ENCODE assay signal across 7 cellular contexts in genomic region chr15:59492389-59493377, GRCh38. TPM values are rescaled to one million over a fixed set of nuclear protein-coding genes. Genes with fewer than 3 reads are reported as not detected.
DNase-seq lines count a peak whose midpoint lies in the region; ATAC-seq, FAIRE-seq and TF ChIP-seq lines count a peak whose summit lies in the region.

No MANE protein-coding gene starts in this region.

- peak; percentile 44 for DNase-seq in GM13977 (ENCODE audit: low spot score)
- DNase-seq in NCI-H1105 (lab: John Stamatoyannopoulos, UW) = peak; percentile 77
- DNase-seq in T-helper 2 cell treated with Interferon-gamma antibody and Interleukin-4, amounts not matched to agents 5 μg/mL and 100 μg/mL, for 36 hours (ENCODE audit: low spot score) = peak; percentile 28
- peak; percentile 31 for DNase-seq in astrocyte (ENCODE audit: low read depth)
- peak; percentile 62 to 65 for DNase-seq in hippocampal formation (lab: John Stamatoyannopoulos, UW)
- peak; percentile 18 to 54 for DNase-seq in gastrocnemius medialis

- H3K27ac Mint-ChIP-seq in T-helper 2 cell treated with Interferon-gamma antibody and Interleukin-4, amounts not matched to agents 5 μg/mL and 100 μg/mL, for 36 hours = no peak overlapping the region
- peak overlapping the region; percentile 37 for H3K27ac Mint-ChIP-seq in astrocyte (ENCODE audit: unreplicated experiment)

- TF ChIP-seq POLR2A in gastrocnemius medialis (IDR thresholded peaks at IDR 0.05) = no peak

- no peak overlapping the region for H3K4me3 Mint-ChIP-seq in T-helper 2 cell treated with Interferon-gamma antibody and Interleukin-4, amounts not matched to agents 5 μg/mL and 100 μg/mL, for 36 hours
- H3K4me3 Mint-ChIP-seq in astrocyte (ENCODE audit: unreplicated experiment) = no peak overlapping the region

- no peak overlapping the region for H3K4me3 ChIP-seq in astrocyte (ENCODE audit: insufficient read depth, low read depth, low read length)
- peak overlapping the region in 3 of 4 donors; percentile 12 to 32 (median 22) for H3K4me3 ChIP-seq in gastrocnemius medialis

- H3K27me3 ChIP-seq in astrocyte (ENCODE audit: insufficient read depth, low read length) (no peaks in the 10 kb centered on the region), gastrocnemius medialis (no peaks in the 10 kb centered on the region)

- FAIRE-seq in astrocyte (lab: Jason Lieb, UNC) = peak; percentile 66

- ATAC-seq in gastrocnemius medialis (peak; percentile 96 to 100), HG03521 (IDR thresholded peaks at IDR 0.05; ENCODE audit: unreplicated experiment) (no peak)

- H3K9ac ChIP-seq in astrocyte (ENCODE audit: low read length) = no peak overlapping the region

- intact Hi-C loops in gastrocnemius medialis (cut with DNase I; ENCODE audit: low total_unique reads) = loop anchor here (1.0 to 5.0 kb wide), 5 partner anchors 120 to 536 kb away; partner anchors contain the start of gene MYO1E

- H3K4me1 ChIP-seq in astrocyte (ENCODE audit: insufficient read depth, low read length) (no peaks in the 10 kb centered on the region), gastrocnemius medialis (peaks cover 3 to 5% of the 10 kb centered on the region in 2 donors)

- H3K4me1 Mint-ChIP-seq in T-helper 2 cell treated with Interferon-gamma antibody and Interleukin-4, amounts not matched to agents 5 μg/mL and 100 μg/mL, for 36 hours (ENCODE audit: low read depth) = peaks cover 4% of the 10 kb centered on the region
- H3K4me1 Mint-ChIP-seq in astrocyte (ENCODE audit: low read depth, unreplicated experiment) = peaks cover 8% of the 10 kb centered on the region

- H3K27me3 Mint-ChIP-seq in T-helper 2 cell treated with Interferon-gamma antibody and Interleukin-4, amounts not matched to agents 5 μg/mL and 100 μg/mL, for 36 hours (ENCODE audit: low read depth) = peaks cover 21% of the 10 kb centered on the region
- peaks cover 2% of the 10 kb centered on the region for H3K27me3 Mint-ChIP-seq in astrocyte (ENCODE audit: low read depth, unreplicated experiment)

- no peaks in the 10 kb centered on the region for H3K36me3 Mint-ChIP-seq in T-helper 2 cell treated with Interferon-gamma antibody and Interleukin-4, amounts not matched to agents 5 μg/mL and 100 μg/mL, for 36 hours (ENCODE audit: low read depth)
- peaks cover 1% of the 10 kb centered on the region for H3K36me3 Mint-ChIP-seq in astrocyte (ENCODE audit: low read depth, unreplicated experiment)

- no peak overlapping the region for H2AFZ ChIP-seq in astrocyte (ENCODE audit: low read depth, low read length)

- in situ Hi-C loops in GM13977 (cut with MboI; ENCODE audit: low pct_unique_long_range_greater_than_20kb, low sequenced_read_pairs, unreplicated experiment) = loop anchor here (10.0 to 25.0 kb wide), 3 partner anchors 255 to 1280 kb away; no protein-coding TSS in a partner anchor
- in situ Hi-C loops in gastrocnemius medialis (cut with MboI; ENCODE audit: low sequenced_read_pairs in 4 of 4) = loop anchor here (5.0 to 25.0 kb wide), 7 partner anchors 248 to 1280 kb away; partner anchors contain the start of gene RNF111 (in 1 of the 4)

- H3K36me3 ChIP-seq in astrocyte (ENCODE audit: insufficient read depth, low read length) (no peaks in the 10 kb centered on the region), gastrocnemius medialis (no peaks in the 10 kb centered on the region)

- H3K79me2 ChIP-seq in astrocyte (ENCODE audit: insufficient read depth, low read length) = no peaks in the 10 kb centered on the region

- H3K4me2 ChIP-seq in astrocyte (ENCODE audit: low read length) = no peak overlapping the region

- H3K9me3 ChIP-seq in astrocyte (ENCODE audit: insufficient read depth, low read depth, low read length) (no peaks in the 10 kb centered on the region), gastrocnemius medialis (no peaks in the 10 kb centered on the region)

- H4K20me1 ChIP-seq in astrocyte (ENCODE audit: insufficient read depth, low read length) = no peaks in the 10 kb centered on the region

- H3K27ac ChIP-seq in astrocyte (ENCODE audit: low read depth, low read length) (no peak overlapping the region), gastrocnemius medialis (no peak overlapping the region)

- TF ChIP-seq CTCF in GM13977 (IDR thresholded peaks at IDR 0.05; ENCODE audit: extremely low read depth, insufficient read depth, missing control alignments) (peak; percentile 86), astrocyte (IDR thresholded peaks at IDR 0.05; ENCODE audit: insufficient read depth, low read depth, low read length) (peak; percentile 85), gastrocnemius medialis (IDR thresholded peaks at IDR 0.05 in 4 of 5, conservative IDR thresholded peaks at IDR 0.05 in 1 of 5) (peak; percentile 76 to 87 (median 81))

- H3K9me3 Mint-ChIP-seq in T-helper 2 cell treated with Interferon-gamma antibody and Interleukin-4, amounts not matched to agents 5 μg/mL and 100 μg/mL, for 36 hours = no peaks in the 10 kb centered on the region
- peaks cover 4% of the 10 kb centered on the region for H3K9me3 Mint-ChIP-seq in astrocyte (ENCODE audit: unreplicated experiment)

RNA-seq across cellular contexts. Expression of gene FAM81A, which starts 54.7 kb away (rescaled TPM):
- 0.73 and 0.94 TPM in 2 replicates for total RNA-seq in astrocyte
- under 1 TPM in 2 of 4 donors, not detected in 2; 0.07 to 0.10 TPM for total RNA-seq in gastrocnemius medialis
